ENCODE assay signal across 9 cellular contexts in genomic region chr1:195717651-195718050, GRCh38.
DNase-seq lines count a peak whose midpoint lies in the region; ATAC-seq, FAIRE-seq and TF ChIP-seq lines count a peak whose summit lies in the region.
"Had no signal": no experiment of that assay in that cellular context is flagged by ENCODE, and none has a peak within 500 bp of the region (broad histone marks: within the 10 kb centered on the region; RNA-seq: fewer than 3 reads in every experiment).

No MANE protein-coding gene starts in this region.

- no peaks in the 10 kb centered on the region for H3K27me3 ChIP-seq in brain microvascular endothelial cell (replicated peaks)
- H3K27me3 ChIP-seq: neutrophil had no signal

- in situ Hi-C loops in brain microvascular endothelial cell (cut with HindIII; ENCODE audit: low pct_ligation_motif_present, low sequenced_read_pairs): no loop called here

- TF ChIP-seq CTCF in brain microvascular endothelial cell (IDR thresholded peaks at IDR 0.05; ENCODE audit: low read depth, low read length, missing control alignments): peak; percentile 53
- TF ChIP-seq CTCF in omental fat pad (IDR thresholded peaks at IDR 0.05): no peak

- DNase-seq in GM12892 (ENCODE audit: insufficient read length) (no peak), NCI-H1092 (lab: John Stamatoyannopoulos, UW) (peak; percentile 1), brain microvascular endothelial cell (no peak), pons (ENCODE audit: low spot score) (peak; percentile 35), cardiac septum (ENCODE audit: low spot score) (no peak), omental fat pad (ENCODE audit: low spot score) (no peak)
- DNase-seq: activated CD4-positive, alpha-beta T cell treated with anti-CD3 and anti-CD28 coated beads for 36 hours had no signal

- intact Hi-C loops in cardiac septum (cut with DNase I): no loop called here

- H3K27ac ChIP-seq in brain microvascular endothelial cell: no peak overlapping the region
- H3K27ac ChIP-seq: neutrophil had no signal

- FAIRE-seq in GM12892 (lab: Jason Lieb, UNC): peak; percentile 60

- H3K4me3 ChIP-seq in brain microvascular endothelial cell (ENCODE audit: low read depth, low read length): no peak overlapping the region

- ATAC-seq in HG03469 (IDR thresholded peaks at IDR 0.05; ENCODE audit: unreplicated experiment) (no peak), omental fat pad (ENCODE audit: low FRiP score) (no peak)
- ATAC-seq: activated CD4-positive, alpha-beta T cell treated with anti-CD3 and anti-CD28 coated beads for 36 hours had no signal

- no peak for TF ChIP-seq POLR2A in GM12892 (IDR thresholded peaks at IDR 0.05; ENCODE audit: low read depth, low read length)

- H3K36me3 ChIP-seq in brain microvascular endothelial cell (replicated peaks): no peaks in the 10 kb centered on the region
- H3K36me3 ChIP-seq: neutrophil had no signal

Comparison
In these comparisons a context has a peak if more than half of its experiments do, and no peak if none do; other contexts are left out.
1. DNase-seq: peak in NCI-H1092 (single experiment) and pons (single experiment); none in GM12892 (single experiment), brain microvascular endothelial cell (single experiment), cardiac septum (single experiment) and omental fat pad (single experiment).